ENCODE assay signal across 8 cellular contexts in genomic region chr4:94507708-94508107, GRCh38. TPM values are rescaled to one million over a fixed set of nuclear protein-coding genes. Genes with fewer than 3 reads are reported as not detected.
A peak's percentile ranks its signal among the peaks of the same experiment; 100 is the strongest.
DNase-seq lines count a peak whose midpoint lies in the region; ATAC-seq, FAIRE-seq and TF ChIP-seq lines count a peak whose summit lies in the region.

No MANE protein-coding gene starts in this region.

- TF ChIP-seq POLR2A in H54 (IDR thresholded peaks at IDR 0.05; ENCODE audit: low read depth, low read length) = no peak

- peaks cover 79% of the 10 kb centered on the region for H3K79me2 ChIP-seq in smooth muscle cell (ENCODE audit: low read depth)

- peaks cover 2% of the 10 kb centered on the region for H3K4me1 Mint-ChIP-seq in activated CD4-positive, alpha-beta T cell treated with anti-CD3 and anti-CD28 coated beads, Interleukin-2, amount 10 ng/mL, durations not matched to agents 7 days and 5 days

- DNase-seq in H54 (ENCODE audit: insufficient read length, low spot score) = no peak
- DNase-seq in RPMI7951 (ENCODE audit: low read depth) = peak; percentile 85
- peak; percentile 30 to 94 for DNase-seq in cardiac muscle cell (ENCODE audit: low read depth in 1 of 2, low spot score in 1 of 2)
- no peak for DNase-seq in smooth muscle cell (lab: John Stamatoyannopoulos, UW; ENCODE audit: unreplicated experiment)
- no peak for DNase-seq in BE2C
- no peak for DNase-seq in DMS53 (lab: John Stamatoyannopoulos, UW)
- DNase-seq in activated CD4-positive, alpha-beta T cell treated with anti-CD3 and anti-CD28 coated beads, Interleukin-2, amount 10 ng/mL, durations not matched to agents 7 days and 5 days = no peak

- no peak overlapping the region for H3K4me3 Mint-ChIP-seq in activated CD4-positive, alpha-beta T cell treated with anti-CD3 and anti-CD28 coated beads, Interleukin-2, amount 10 ng/mL, durations not matched to agents 7 days and 5 days

- H3K27ac Mint-ChIP-seq in activated CD4-positive, alpha-beta T cell treated with anti-CD3 and anti-CD28 coated beads, Interleukin-2, amount 10 ng/mL, durations not matched to agents 7 days and 5 days = no peak overlapping the region

- peaks cover 40% of the 10 kb centered on the region for H3K4me1 ChIP-seq in cardiac muscle cell (ENCODE audit: low read depth)
- peaks cover 12% of the 10 kb centered on the region for H3K4me1 ChIP-seq in smooth muscle cell (ENCODE audit: low read depth)
- H3K4me1 ChIP-seq in BE2C = peaks cover 3% of the 10 kb centered on the region

- H3K4me2 ChIP-seq in smooth muscle cell = peak overlapping the region; percentile 72

- H3K9ac ChIP-seq in smooth muscle cell (ENCODE audit: low read depth) = peak overlapping the region; percentile 15

- WGBS in smooth muscle cell (ENCODE audit: low lambda C conversion rate) = 4% methylated on average over 1 of the region's 1 CpG

- TF ChIP-seq CTCF in cardiac muscle cell (IDR thresholded peaks at IDR 0.05; ENCODE audit: low read depth, low read length) (no peak), smooth muscle cell (IDR thresholded peaks at IDR 0.05; ENCODE audit: borderline replicate concordance, insufficient read depth, poor library complexity, severe bottlenecking) (no peak), BE2C (IDR thresholded peaks at IDR 0.05; ENCODE audit: low read depth, low read length) (no peak)

- H3K4me3 ChIP-seq in cardiac muscle cell (no peak overlapping the region), smooth muscle cell (no peak overlapping the region), BE2C (ENCODE audit: low read depth, low read length) (no peak overlapping the region)

- peak; percentile 96 for FAIRE-seq in H54 (lab: Jason Lieb, UNC)

- H3K27me3 ChIP-seq in cardiac muscle cell (no peaks in the 10 kb centered on the region), smooth muscle cell (ENCODE audit: low read depth) (no peaks in the 10 kb centered on the region), BE2C (no peaks in the 10 kb centered on the region; the same call in 1 of the 2 replicates)

- H3F3A ChIP-seq in smooth muscle cell (ENCODE audit: low read depth) = peaks cover 13% of the 10 kb centered on the region

- POLR2A ChIA-PET in activated CD4-positive, alpha-beta T cell treated with anti-CD3 and anti-CD28 coated beads, Interleukin-2, amount 10 ng/mL, durations not matched to agents 7 days and 5 days (lab: Charles Lee) = no interaction called here

- H3K36me3 ChIP-seq in cardiac muscle cell (peaks cover 7% of the 10 kb centered on the region), smooth muscle cell (ENCODE audit: low read depth) (no peaks in the 10 kb centered on the region), BE2C (no peaks in the 10 kb centered on the region; the same call in 1 of the 2 replicates)

- H4K20me1 ChIP-seq in smooth muscle cell (ENCODE audit: low read depth) = no peaks in the 10 kb centered on the region

- H2AFZ ChIP-seq in smooth muscle cell (ENCODE audit: low read depth) = no peak overlapping the region

- no peak for ATAC-seq in GM18511 (IDR thresholded peaks at IDR 0.05; ENCODE audit: unreplicated experiment)

- CTCF ChIA-PET in activated CD4-positive, alpha-beta T cell treated with anti-CD3 and anti-CD28 coated beads, Interleukin-2, amount 10 ng/mL, durations not matched to agents 7 days and 5 days (lab: Charles Lee) = no interaction called here

- no peaks in the 10 kb centered on the region for H3K36me3 Mint-ChIP-seq in activated CD4-positive, alpha-beta T cell treated with anti-CD3 and anti-CD28 coated beads, Interleukin-2, amount 10 ng/mL, durations not matched to agents 7 days and 5 days (ENCODE audit: low read depth)

- H3K9me3 ChIP-seq in cardiac muscle cell (ENCODE audit: low read depth) (no peaks in the 10 kb centered on the region), smooth muscle cell (replicated peaks; ENCODE audit: low read depth) (no peaks in the 10 kb centered on the region), BE2C (no peaks in the 10 kb centered on the region)

- H3K27me3 Mint-ChIP-seq in activated CD4-positive, alpha-beta T cell treated with anti-CD3 and anti-CD28 coated beads, Interleukin-2, amount 10 ng/mL, durations not matched to agents 7 days and 5 days = no peaks in the 10 kb centered on the region

- H3K9me3 Mint-ChIP-seq in activated CD4-positive, alpha-beta T cell treated with anti-CD3 and anti-CD28 coated beads, Interleukin-2, amount 10 ng/mL, durations not matched to agents 7 days and 5 days = no peaks in the 10 kb centered on the region

- H3K27ac ChIP-seq in cardiac muscle cell (peak overlapping the region; percentile 68), smooth muscle cell (ENCODE audit: low read depth) (peak overlapping the region; percentile 71)

RNA-seq across cellular contexts. Expression of gene PDLIM5, which starts 56.0 kb away (rescaled TPM):
- total RNA-seq in RPMI7951 (2014; rRNA removed; shearing (Covaris generic)) = 44.6 and 55.9 TPM in 2 replicates
- total RNA-seq in cardiac muscle cell (426 and 434 TPM in 2 replicates), smooth muscle cell (150 and 182 TPM in 2 replicates)
- polyA plus RNA-seq in cardiac muscle cell (446 and 541 TPM in 2 replicates), smooth muscle cell (129 and 144 TPM in 2 replicates)
- polyA plus RNA-seq in BE2C (2012; ENCODE audit: insufficient read depth, insufficient read length, low read depth) = 29.0 TPM
- total RNA-seq in activated CD4-positive, alpha-beta T cell treated with anti-CD3 and anti-CD28 coated beads, Interleukin-2, amount 10 ng/mL, durations not matched to agents 7 days and 5 days = 10 to 100 TPM; 23.2 to 26.7 TPM

Comparison
In these comparisons a context has a peak if more than half of its experiments do, and no peak if none do; other contexts are left out.
1. DNase-seq: peak in RPMI7951 (single experiment) and cardiac muscle cell (2 of 2); none in H54 (single experiment), smooth muscle cell (single experiment), BE2C (single experiment), DMS53 (single experiment) and activated CD4-positive, alpha-beta T cell treated with anti-CD3 and anti-CD28 coated beads, Interleukin-2, amount 10 ng/mL, durations not matched to agents 7 days and 5 days (single experiment).